ENCODE assay signal across 1 cellular context in genomic region chr14:34462132-34462893, GRCh38.
A peak's percentile ranks its signal among the peaks of the same experiment; 100 is the strongest.
TF ChIP-seq lines count a peak whose summit lies in the region.

SPTSSA (minus strand) TSS chr14:34462240; CDS start chr14:34462207, 33 bp downstream.

TF ChIP-seq in WTC11, 78 proteins besides CTCF, POLR2A, EP300 and RAD21 (continued from another document):
- TF ChIP-seq FOXP4 (CRISPR knock-in tag; IDR thresholded peaks at IDR 0.05) (0 out of 2 replicates have a peak, but pooled peaks have one; percentile 35), ZBTB21 (CRISPR knock-in tag; IDR thresholded peaks at IDR 0.05; ENCODE audit: borderline replicate concordance) (no peak; the same call in 1 of the 2 replicates), NFATC4 (CRISPR knock-in tag; IDR thresholded peaks at IDR 0.05) (no peak), SP1 (CRISPR knock-in tag; conservative IDR thresholded peaks at IDR 0.05) (peak; percentile 63; the same call in 1 of the 2 replicates), TEAD4 (CRISPR knock-in tag; IDR thresholded peaks at IDR 0.05) (no peak), ESRRA (CRISPR knock-in tag; IDR thresholded peaks at IDR 0.05; ENCODE audit: borderline replicate concordance) (peak; percentile 61; the same call in 1 of the 2 replicates), ATF2 (CRISPR knock-in tag; IDR thresholded peaks at IDR 0.05; ENCODE audit: borderline replicate concordance, low read depth) (no peak), CREB1 (CRISPR knock-in tag; IDR thresholded peaks at IDR 0.05) (no peak)
